ENCODE assay signal across 21 cellular contexts in the genomic region with DNA sequence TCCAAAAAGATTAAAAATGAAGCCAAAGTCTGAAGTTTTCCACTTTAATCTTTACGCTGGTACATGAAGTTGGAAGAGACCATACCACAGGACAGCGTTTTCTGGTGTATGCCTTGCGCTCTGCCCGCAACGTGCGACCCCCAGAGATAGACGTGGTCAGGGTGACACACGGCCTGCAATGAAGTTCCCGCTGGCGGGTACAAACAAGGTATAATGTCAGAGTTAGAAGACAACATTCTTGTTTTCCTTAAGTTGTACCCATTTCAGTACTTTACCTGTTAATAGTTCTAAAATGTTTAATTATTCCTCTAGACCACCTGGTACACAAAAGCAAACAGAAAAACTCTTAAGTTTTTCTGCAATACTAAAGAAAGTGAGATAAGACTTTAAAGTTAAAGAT. TPM values are rescaled to one million over a fixed set of nuclear protein-coding genes. Genes with fewer than 3 reads are reported as not detected.
DNase-seq lines count a peak whose midpoint lies in the region; ATAC-seq and TF ChIP-seq lines count a peak whose summit lies in the region.
"Had no signal": no experiment of that assay in that cellular context is flagged by ENCODE, and none has a peak within 500 bp of the region (broad histone marks: within the 10 kb centered on the region; RNA-seq: fewer than 3 reads in every experiment).

No MANE protein-coding gene starts in this region.

- peaks cover 73% of the 10 kb centered on the region for H3K36me3 Mint-ChIP-seq in stimulated activated naive CD8-positive, alpha-beta T cell treated with anti-CD3 and anti-CD28 coated beads, Interleukin-15, Interleukin-2, amounts not matched to agents 100 ng/mL and 50 ng/mL, for 24 hours (ENCODE audit: low read depth)
- peaks cover 66% of the 10 kb centered on the region for H3K36me3 Mint-ChIP-seq in activated naive CD8-positive, alpha-beta T cell treated with anti-CD3 and anti-CD28 coated beads, Interleukin-2, amount 50 U/mL, for 24 hours (ENCODE audit: low read depth)
- H3K36me3 Mint-ChIP-seq in natural killer cell: peaks cover 46% of the 10 kb centered on the region

- H3K4me3 ChIP-seq in colonic mucosa: no peak overlapping the region
- H3K4me3 ChIP-seq: prostate gland, vagina had no signal

- no peaks in the 10 kb centered on the region for H3K27me3 Mint-ChIP-seq in stimulated activated naive CD8-positive, alpha-beta T cell treated with anti-CD3 and anti-CD28 coated beads, Interleukin-15, Interleukin-2, amounts not matched to agents 100 ng/mL and 50 ng/mL, for 24 hours
- no peaks in the 10 kb centered on the region for H3K27me3 Mint-ChIP-seq in stimulated activated naive CD8-positive, alpha-beta T cell treated with anti-CD3 and anti-CD28 coated beads, Interleukin-15, amount 100 ng/mL, for 72 hours
- H3K27me3 Mint-ChIP-seq in activated naive CD8-positive, alpha-beta T cell treated with anti-CD3 and anti-CD28 coated beads, Interleukin-2, amount 50 U/mL, for 24 hours: peaks cover 2% of the 10 kb centered on the region
- H3K27me3 Mint-ChIP-seq in natural killer cell (ENCODE audit: low read depth in 2 of 2): no peaks in the 10 kb centered on the region

- H3K4me3 Mint-ChIP-seq in stimulated activated naive CD8-positive, alpha-beta T cell treated with anti-CD3 and anti-CD28 coated beads, Interleukin-15, Interleukin-2, amounts not matched to agents 100 ng/mL and 50 ng/mL, for 24 hours: peak overlapping the region; percentile 100
- H3K4me3 Mint-ChIP-seq in stimulated activated naive CD8-positive, alpha-beta T cell treated with anti-CD3 and anti-CD28 coated beads, Interleukin-15, amount 100 ng/mL, for 72 hours: no peak overlapping the region
- peak overlapping the region; percentile 99 for H3K4me3 Mint-ChIP-seq in activated naive CD8-positive, alpha-beta T cell treated with anti-CD3 and anti-CD28 coated beads, Interleukin-2, amount 50 U/mL, for 24 hours
- peak overlapping the region; percentile 17 for H3K4me3 Mint-ChIP-seq in natural killer cell
- H3K4me3 Mint-ChIP-seq: activated naive CD4-positive, alpha-beta T cell treated with anti-CD3 and anti-CD28 coated beads, Interleukin-2, amount 10 ng/mL, durations not matched to agents 7 days and 5 days had no signal

- H3K27ac Mint-ChIP-seq in stimulated activated naive CD8-positive, alpha-beta T cell treated with anti-CD3 and anti-CD28 coated beads, Interleukin-15, Interleukin-2, amounts not matched to agents 100 ng/mL and 50 ng/mL, for 24 hours: peak overlapping the region; percentile 55
- H3K27ac Mint-ChIP-seq in stimulated activated naive CD8-positive, alpha-beta T cell treated with anti-CD3 and anti-CD28 coated beads, Interleukin-15, amount 100 ng/mL, for 72 hours: no peak overlapping the region
- peak overlapping the region; percentile 100 for H3K27ac Mint-ChIP-seq in activated naive CD8-positive, alpha-beta T cell treated with anti-CD3 and anti-CD28 coated beads, Interleukin-2, amount 50 U/mL, for 24 hours
- peak overlapping the region; percentile 96 for H3K27ac Mint-ChIP-seq in natural killer cell
- H3K27ac Mint-ChIP-seq: activated naive CD4-positive, alpha-beta T cell treated with anti-CD3 and anti-CD28 coated beads, Interleukin-2, amount 10 ng/mL, durations not matched to agents 7 days and 5 days had no signal

- H3K36me3 ChIP-seq in colonic mucosa: peaks cover 6% of the 10 kb centered on the region
- H3K36me3 ChIP-seq: prostate gland had no signal

- no peaks in the 10 kb centered on the region for H3K9me3 Mint-ChIP-seq in stimulated activated naive CD8-positive, alpha-beta T cell treated with anti-CD3 and anti-CD28 coated beads, Interleukin-15, Interleukin-2, amounts not matched to agents 100 ng/mL and 50 ng/mL, for 24 hours
- no peaks in the 10 kb centered on the region for H3K9me3 Mint-ChIP-seq in stimulated activated naive CD8-positive, alpha-beta T cell treated with anti-CD3 and anti-CD28 coated beads, Interleukin-15, amount 100 ng/mL, for 72 hours
- H3K9me3 Mint-ChIP-seq in activated naive CD8-positive, alpha-beta T cell treated with anti-CD3 and anti-CD28 coated beads, Interleukin-2, amount 50 U/mL, for 24 hours: no peaks in the 10 kb centered on the region
- H3K9me3 Mint-ChIP-seq in natural killer cell: no peaks in the 10 kb centered on the region
- H3K9me3 Mint-ChIP-seq: activated naive CD4-positive, alpha-beta T cell treated with anti-CD3 and anti-CD28 coated beads, Interleukin-2, amount 10 ng/mL, durations not matched to agents 7 days and 5 days had no signal

- peaks cover 61% of the 10 kb centered on the region for H3K4me1 Mint-ChIP-seq in stimulated activated naive CD8-positive, alpha-beta T cell treated with anti-CD3 and anti-CD28 coated beads, Interleukin-15, Interleukin-2, amounts not matched to agents 100 ng/mL and 50 ng/mL, for 24 hours (ENCODE audit: low read depth)
- H3K4me1 Mint-ChIP-seq in stimulated activated naive CD8-positive, alpha-beta T cell treated with anti-CD3 and anti-CD28 coated beads, Interleukin-15, amount 100 ng/mL, for 72 hours: peaks cover 60% of the 10 kb centered on the region
- peaks cover 56% of the 10 kb centered on the region for H3K4me1 Mint-ChIP-seq in activated naive CD8-positive, alpha-beta T cell treated with anti-CD3 and anti-CD28 coated beads, Interleukin-2, amount 50 U/mL, for 24 hours
- peaks cover 55 to 59% of the 10 kb centered on the region in 2 donors for H3K4me1 Mint-ChIP-seq in natural killer cell

- intact Hi-C loops in natural killer cell (cut with micrococcal nuclease) (loop anchor here (5.0 to 10.0 kb wide), 3 partner anchors 587 to 1029 kb away; a partner anchor contains a TSS), colonic mucosa (cut with DNase I) (no loop called here)

- no peak for TF ChIP-seq CTCF in natural killer cell (IDR thresholded peaks at IDR 0.05)
- no peak for TF ChIP-seq CTCF in colonic mucosa (IDR thresholded peaks at IDR 0.05)

- H3K27me3 ChIP-seq in colonic mucosa: no peaks in the 10 kb centered on the region
- H3K27me3 ChIP-seq: brain microvascular endothelial cell, vagina had no signal

- no peaks in the 10 kb centered on the region for H3K4me1 ChIP-seq in colonic mucosa

- H3K27ac ChIP-seq in colonic mucosa: no peak overlapping the region
- H3K27ac ChIP-seq: brain microvascular endothelial cell, prostate gland, vagina had no signal

- no peak for ATAC-seq in stimulated activated naive CD8-positive, alpha-beta T cell treated with anti-CD3 and anti-CD28 coated beads, Interleukin-15, amount 100 ng/mL, for 72 hours
- ATAC-seq in activated naive CD8-positive, alpha-beta T cell treated with anti-CD3 and anti-CD28 coated beads, Interleukin-2, amount 50 U/mL, for 24 hours: no peak
- no peak for ATAC-seq in natural killer cell
- ATAC-seq in GM19463 (IDR thresholded peaks at IDR 0.05; ENCODE audit: unreplicated experiment): no peak
- ATAC-seq in HG02852 (IDR thresholded peaks at IDR 0.05; ENCODE audit: unreplicated experiment): no peak
- ATAC-seq in HG02642 (IDR thresholded peaks at IDR 0.05; ENCODE audit: poor library complexity, unreplicated experiment): no peak
- ATAC-seq: HCT116 had no signal

- H3K9me3 ChIP-seq in colonic mucosa: no peaks in the 10 kb centered on the region
- H3K9me3 ChIP-seq: prostate gland, vagina had no signal

- no peak overlapping the region for H3K9ac ChIP-seq in colonic mucosa (ENCODE audit: low read depth in 2 of 2, low read length in 2 of 2)

- DNase-seq in stimulated activated naive CD8-positive, alpha-beta T cell treated with anti-CD3 and anti-CD28 coated beads, Interleukin-15, amount 100 ng/mL, for 72 hours: no peak
- DNase-seq in activated naive CD8-positive, alpha-beta T cell treated with anti-CD3 and anti-CD28 coated beads, Interleukin-2, amount 50 U/mL, for 24 hours: no peak
- DNase-seq in natural killer cell (no peak), colonic mucosa (no peak)
- DNase-seq: activated CD4-positive, alpha-beta T cell treated with anti-CD3 and anti-CD28 coated beads for 4 hours; activated CD8-positive, alpha-beta memory T cell treated with anti-CD3 and anti-CD28 coated beads, Interleukin-2, amount 50 U/mL, for 48 hours; activated naive CD4-positive, alpha-beta T cell treated with anti-CD3 and anti-CD28 coated beads, Interleukin-2, amount 10 ng/mL, durations not matched to agents 7 days and 5 days; brain microvascular endothelial cell; CD4-positive, CD25-positive, alpha-beta regulatory T cell; foreskin melanocyte; mammary epithelial cell; NCI-H1930; NCI-H345; stimulated activated CD4-positive, alpha-beta T cell treated with anti-CD3 and anti-CD28 coated beads, Interleukin-4, amount 100 ng/mL, for 4 hours had no signal

RNA-seq across cellular contexts. Expression of a gene that starts 4.8 kb away (rescaled TPM):
- 100 to 1,000 TPM; 328 to 423 (median 371) TPM for total RNA-seq in natural killer cell
- 100 to 1,000 TPM in 1 of 2 donors, 10 to 100 TPM in 1; 95.5 to 137 TPM for total RNA-seq in colonic mucosa

RNA-seq across cellular contexts. Expression of a gene that starts 4.9 kb away (rescaled TPM):
- total RNA-seq in natural killer cell (10 to 100 TPM; 21.0 to 26.1 (median 25.0) TPM), colonic mucosa (10 to 100 TPM; 19.9 to 38.5 TPM)

RNA-seq across cellular contexts. Expression of a gene that starts 51.7 kb away (rescaled TPM):
- total RNA-seq in natural killer cell: 100 to 1,000 TPM; 225 to 285 (median 270) TPM
- 100 to 1,000 TPM; 145 to 181 TPM for total RNA-seq in colonic mucosa

Comparison
In these comparisons a context has a peak if more than half of its experiments do, and no peak if none do; other contexts are left out.
1. H3K27ac Mint-ChIP-seq: peak in stimulated activated naive CD8-positive, alpha-beta T cell treated with anti-CD3 and anti-CD28 coated beads, Interleukin-15, Interleukin-2, amounts not matched to agents 100 ng/mL and 50 ng/mL, for 24 hours (single experiment), activated naive CD8-positive, alpha-beta T cell treated with anti-CD3 and anti-CD28 coated beads, Interleukin-2, amount 50 U/mL, for 24 hours (single experiment) and natural killer cell (2 of 2); none in stimulated activated naive CD8-positive, alpha-beta T cell treated with anti-CD3 and anti-CD28 coated beads, Interleukin-15, amount 100 ng/mL, for 72 hours (0 of 2).
2. H3K4me3 Mint-ChIP-seq: peak in stimulated activated naive CD8-positive, alpha-beta T cell treated with anti-CD3 and anti-CD28 coated beads, Interleukin-15, Interleukin-2, amounts not matched to agents 100 ng/mL and 50 ng/mL, for 24 hours (single experiment), activated naive CD8-positive, alpha-beta T cell treated with anti-CD3 and anti-CD28 coated beads, Interleukin-2, amount 50 U/mL, for 24 hours (single experiment) and natural killer cell (single experiment); none in stimulated activated naive CD8-positive, alpha-beta T cell treated with anti-CD3 and anti-CD28 coated beads, Interleukin-15, amount 100 ng/mL, for 72 hours (0 of 2).